In genomic region chr16:79573881-79574280, GRCh38 we compare ENCODE assay signal across 15 cellular contexts. TPM values are rescaled to one million over a fixed set of nuclear protein-coding genes. Genes with fewer than 3 reads are reported as not detected.
A peak's percentile ranks its signal among the peaks of the same experiment; 100 is the strongest.
DNase-seq lines count a peak whose midpoint lies in the region; ATAC-seq and TF ChIP-seq lines count a peak whose summit lies in the region.
"Had no signal": no experiment of that assay in that cellular context is flagged by ENCODE, and none has a peak within 500 bp of the region (broad histone marks: within the 10 kb centered on the region; RNA-seq: fewer than 3 reads in every experiment).

No MANE protein-coding gene starts in this region.

- DNase-seq in NCI-H345 (lab: John Stamatoyannopoulos, UW) = peak; percentile 1
- no peak for DNase-seq in NCI-H345 treated with DMSO at 0.1 percent for 48 hours (lab: John Stamatoyannopoulos, UW; ENCODE audit: unreplicated experiment)
- DNase-seq in NCI-H526 treated with DMSO at 0.1 percent for 48 hours (lab: John Stamatoyannopoulos, UW) = peak; percentile 6
- no peak for DNase-seq in neural progenitor cell (ENCODE audit: low spot score)
- no peak for DNase-seq in omental fat pad (ENCODE audit: low spot score)
- DNase-seq in right cardiac atrium = no peak
- no peak for DNase-seq in activated CD4-positive, CD25-positive, alpha-beta regulatory T cell treated with anti-CD3 and anti-CD28 coated beads, Interleukin-2, amount 50 U/mL, for 72 hours
- DNase-seq: 8988T; AML-193; Caco-2; CD8-positive, alpha-beta memory T cell; HFFc6 had no signal

- H3K27ac Mint-ChIP-seq in neural progenitor cell = peak overlapping the region; percentile 58
- H3K27ac Mint-ChIP-seq: CD8-positive, alpha-beta memory T cell; HFFc6 had no signal

- intact Hi-C loops in right cardiac atrium (cut with DNase I) = no loop called here

- ATAC-seq in omental fat pad (ENCODE audit: low FRiP score) (no peak), right cardiac atrium (no peak)
- ATAC-seq: HepG2 had no signal

- H2AFZ ChIP-seq in neural progenitor cell (replicated peaks) = no peak overlapping the region

- no peaks in the 10 kb centered on the region for H3K9me3 ChIP-seq in neural progenitor cell (ENCODE audit: low read depth)
- no peaks in the 10 kb centered on the region for H3K9me3 ChIP-seq in right cardiac atrium (ENCODE audit: control insufficient read depth, low read length)
- H3K9me3 ChIP-seq: BLaER1, Caco-2, HAP-1 had no signal

- H3K27ac ChIP-seq in neural progenitor cell (no peak overlapping the region), right cardiac atrium (ENCODE audit: low read length) (no peak overlapping the region)
- H3K27ac ChIP-seq: BLaER1 had no signal

- no peaks in the 10 kb centered on the region for H3K79me2 ChIP-seq in neural progenitor cell (ENCODE audit: low read depth)

- no peak overlapping the region for H3K4me3 ChIP-seq in neural progenitor cell
- H3K4me3 ChIP-seq in right cardiac atrium (ENCODE audit: low read length) = no peak overlapping the region
- H3K4me3 ChIP-seq: BLaER1, HAP-1 had no signal

- peaks cover 2% of the 10 kb centered on the region for H3K36me3 Mint-ChIP-seq in neural progenitor cell
- H3K36me3 Mint-ChIP-seq: CD8-positive, alpha-beta memory T cell had no signal

- H3K9me3 Mint-ChIP-seq in neural progenitor cell = peaks cover 2% of the 10 kb centered on the region
- H3K9me3 Mint-ChIP-seq: CD8-positive, alpha-beta memory T cell had no signal

- no peaks in the 10 kb centered on the region for H3K27me3 ChIP-seq in neural progenitor cell
- no peaks in the 10 kb centered on the region for H3K27me3 ChIP-seq in right cardiac atrium (ENCODE audit: control insufficient read depth, insufficient read depth)
- H3K27me3 ChIP-seq: BLaER1 had no signal

- H3K9ac ChIP-seq in neural progenitor cell = no peak overlapping the region
- H3K9ac ChIP-seq: BLaER1 had no signal

- peaks cover 3% of the 10 kb centered on the region for H3F3A ChIP-seq in neural progenitor cell (ENCODE audit: low read depth)

- H3K27me3 Mint-ChIP-seq in neural progenitor cell (ENCODE audit: insufficient read depth, low read depth) = no peaks in the 10 kb centered on the region

- H3K36me3 ChIP-seq in neural progenitor cell = no peaks in the 10 kb centered on the region
- H3K36me3 ChIP-seq: BLaER1, HAP-1 had no signal

- H3K4me1 ChIP-seq in neural progenitor cell (peaks cover 23% of the 10 kb centered on the region), right cardiac atrium (ENCODE audit: control insufficient read depth, insufficient read depth, low read length) (peaks cover 3% of the 10 kb centered on the region)
- H3K4me1 ChIP-seq: Caco-2 had no signal

- peaks cover 55% of the 10 kb centered on the region for H3K4me1 Mint-ChIP-seq in neural progenitor cell
- H3K4me1 Mint-ChIP-seq: CD8-positive, alpha-beta memory T cell had no signal

- TF ChIP-seq CTCF in neural progenitor cell (IDR thresholded peaks at IDR 0.05) (no peak), omental fat pad (IDR thresholded peaks at IDR 0.05) (no peak)

- H3K4me2 ChIP-seq in neural progenitor cell = no peak overlapping the region
- H3K4me2 ChIP-seq: BLaER1 had no signal

- H4K20me1 ChIP-seq in neural progenitor cell (ENCODE audit: low read depth) = no peaks in the 10 kb centered on the region
- H4K20me1 ChIP-seq: BLaER1 had no signal

- WGBS in right cardiac atrium = 84% methylated on average over 10 of the region's 10 CpGs

- H3K4me3 Mint-ChIP-seq in neural progenitor cell = no peak overlapping the region
- H3K4me3 Mint-ChIP-seq: CD8-positive, alpha-beta memory T cell; HFFc6 had no signal

RNA-seq across cellular contexts. Expression of gene MAF, which starts 26.7 kb away (rescaled TPM):
- total RNA-seq in neural progenitor cell (ENCODE audit: low replicate concordance) = 10.8 and 13.5 TPM in 2 replicates
- total RNA-seq in omental fat pad = 10 to 100 TPM; 49.8 to 83.6 (median 67.8) TPM
- 10 to 100 TPM; 17.1 to 26.6 (median 18.8) TPM for total RNA-seq in right cardiac atrium
- polyA plus RNA-seq in right cardiac atrium = 4.3 TPM
- total RNA-seq: HFFc6 had no signal

Comparison
In these comparisons a context has a peak if more than half of its experiments do, and no peak if none do; other contexts are left out.
1. DNase-seq: peak in NCI-H345 (single experiment) and NCI-H526 treated with DMSO at 0.1 percent for 48 hours (single experiment); none in NCI-H345 treated with DMSO at 0.1 percent for 48 hours (single experiment), neural progenitor cell (single experiment), omental fat pad (single experiment), right cardiac atrium (0 of 3) and activated CD4-positive, CD25-positive, alpha-beta regulatory T cell treated with anti-CD3 and anti-CD28 coated beads, Interleukin-2, amount 50 U/mL, for 72 hours (single experiment).